15 cellular contexts compared by ENCODE assay signal in the genomic region with DNA sequence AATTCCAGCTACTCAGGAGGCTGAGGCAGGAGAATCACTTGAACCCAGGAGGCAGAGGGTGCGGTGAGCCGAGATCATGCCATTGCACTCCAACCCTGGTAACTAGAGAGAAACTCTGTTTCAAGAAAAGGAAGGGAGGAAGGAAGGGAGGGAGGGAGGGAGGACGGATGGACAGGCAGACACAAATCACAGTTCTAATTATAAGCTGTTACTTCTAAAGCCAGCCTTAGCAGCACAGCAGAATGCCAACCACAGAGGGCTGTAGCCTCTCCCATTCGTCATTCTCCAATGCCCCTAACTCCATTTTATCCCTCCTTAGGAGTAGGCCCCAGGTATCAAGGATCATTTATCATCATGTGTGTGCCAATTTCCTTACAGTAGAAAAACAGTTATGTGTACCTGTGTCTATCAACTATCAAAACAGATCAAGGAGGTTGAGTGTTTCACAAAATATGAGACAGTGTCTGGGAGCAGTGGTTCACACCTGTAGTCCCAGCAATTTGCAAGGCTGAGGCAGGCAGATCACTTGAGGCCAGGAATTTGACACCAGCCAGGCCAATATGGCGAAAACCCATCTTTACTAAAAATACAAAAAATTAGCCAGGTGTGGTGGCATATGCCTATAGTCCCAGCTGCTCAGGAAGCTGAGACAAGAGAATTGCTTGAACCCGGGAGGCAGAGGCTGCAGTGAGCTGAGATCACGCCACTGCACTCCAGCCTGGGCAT. TPM values are rescaled to one million over a fixed set of nuclear protein-coding genes. Genes with fewer than 3 reads are reported as not detected.
DNase-seq lines count a peak whose midpoint lies in the region; ATAC-seq, FAIRE-seq and TF ChIP-seq lines count a peak whose summit lies in the region.
"Had no signal": no experiment of that assay in that cellular context is flagged by ENCODE, and none has a peak within 500 bp of the region (broad histone marks: within the 10 kb centered on the region; RNA-seq: fewer than 3 reads in every experiment).

No MANE protein-coding gene starts in this region.

- no peak overlapping the region for H3K4me3 Mint-ChIP-seq in natural killer cell treated with Interleukin-12 subunit alpha and Interleukin-12 subunit beta and Interleukin-15 and Interleukin-18, amount 100 ng/mL, for 72 hours
- H3K4me3 Mint-ChIP-seq: memory B cell had no signal

- H3K4me1 Mint-ChIP-seq in natural killer cell treated with Interleukin-12 subunit alpha and Interleukin-12 subunit beta and Interleukin-15 and Interleukin-18, amount 100 ng/mL, for 72 hours (ENCODE audit: low read depth in 2 of 2): peaks cover 46 to 58% of the 10 kb centered on the region in 2 donors

- H3K9me3 ChIP-seq in RWPE2 (ENCODE audit: severe bottlenecking): no peaks in the 10 kb centered on the region
- no peaks in the 10 kb centered on the region for H3K9me3 ChIP-seq in left ventricle myocardium inferior (replicated peaks)
- no peaks in the 10 kb centered on the region for H3K9me3 ChIP-seq in subcutaneous abdominal adipose tissue (ENCODE audit: control insufficient read depth in 5 of 5, low read length in 5 of 5)
- H3K9me3 ChIP-seq: uterus had no signal

- H3K36me3 ChIP-seq in RWPE2 (ENCODE audit: low read depth): no peaks in the 10 kb centered on the region
- H3K36me3 ChIP-seq in left ventricle myocardium inferior: no peaks in the 10 kb centered on the region
- no peaks in the 10 kb centered on the region for H3K36me3 ChIP-seq in subcutaneous abdominal adipose tissue (ENCODE audit: control insufficient read depth in 5 of 5, insufficient read depth in 5 of 5, low read length in 5 of 5)
- H3K36me3 ChIP-seq: uterus had no signal

- H3K27ac Mint-ChIP-seq in natural killer cell treated with Interleukin-12 subunit alpha and Interleukin-12 subunit beta and Interleukin-15 and Interleukin-18, amount 100 ng/mL, for 72 hours: peak overlapping the region in 1 of 2 donors; percentile 77

- H3K4me3 ChIP-seq in RWPE2 (ENCODE audit: severe bottlenecking): no peak overlapping the region
- no peak overlapping the region for H3K4me3 ChIP-seq in left ventricle myocardium inferior
- H3K4me3 ChIP-seq in subcutaneous abdominal adipose tissue (ENCODE audit: low read depth in 1 of 5, low read length in 5 of 5): no peak overlapping the region
- H3K4me3 ChIP-seq: dorsolateral prefrontal cortex, uterus had no signal

- ATAC-seq in RWPE2 (ENCODE audit: low read depth) (no peak), HG03025 (IDR thresholded peaks at IDR 0.05; ENCODE audit: low FRiP score, unreplicated experiment) (no peak)
- ATAC-seq in natural killer cell treated with Interleukin-12 subunit alpha and Interleukin-12 subunit beta and Interleukin-15 and Interleukin-18, amount 100 ng/mL, for 72 hours: no peak

- TF ChIP-seq CTCF in RWPE2 (IDR thresholded peaks at IDR 0.05; ENCODE audit: poor library complexity, severe bottlenecking) (no peak), left ventricle myocardium inferior (IDR thresholded peaks at IDR 0.05; ENCODE audit: borderline replicate concordance) (no peak)

- H3K36me3 Mint-ChIP-seq in natural killer cell treated with Interleukin-12 subunit alpha and Interleukin-12 subunit beta and Interleukin-15 and Interleukin-18, amount 100 ng/mL, for 72 hours: peaks cover 2% of the 10 kb centered on the region

- H3K27ac ChIP-seq in RWPE2 (ENCODE audit: poor library complexity, severe bottlenecking): peak overlapping the region; percentile 87
- peak overlapping the region; percentile 80 for H3K27ac ChIP-seq in left ventricle myocardium inferior (replicated peaks)
- H3K27ac ChIP-seq in subcutaneous abdominal adipose tissue (ENCODE audit: low read depth, low read length): peak overlapping the region; percentile 42

- intact Hi-C loops in left ventricle myocardium inferior (cut with micrococcal nuclease): no loop called here

- H3K4me1 ChIP-seq in RWPE2 (ENCODE audit: insufficient read depth, poor library complexity, severe bottlenecking): peaks cover 12% of the 10 kb centered on the region
- H3K4me1 ChIP-seq in left ventricle myocardium inferior: peaks cover 45% of the 10 kb centered on the region
- H3K4me1 ChIP-seq in subcutaneous abdominal adipose tissue (ENCODE audit: control insufficient read depth in 5 of 5, insufficient read depth in 5 of 5, low read length in 5 of 5): peaks cover 0 to 31% (median 28%) of the 10 kb centered on the region in 5 donors

- FAIRE-seq in GM12892 (lab: Jason Lieb, UNC): peak; percentile 67

- no peak for TF ChIP-seq POLR2A in GM12892 (IDR thresholded peaks at IDR 0.05; ENCODE audit: low read depth, low read length)

- H3K9me3 Mint-ChIP-seq in natural killer cell treated with Interleukin-12 subunit alpha and Interleukin-12 subunit beta and Interleukin-15 and Interleukin-18, amount 100 ng/mL, for 72 hours: peaks cover 1% of the 10 kb centered on the region
- H3K9me3 Mint-ChIP-seq: memory B cell had no signal

- no peaks in the 10 kb centered on the region for H3K27me3 ChIP-seq in RWPE2 (ENCODE audit: insufficient read depth, poor library complexity, severe bottlenecking)
- H3K27me3 ChIP-seq in left ventricle myocardium inferior (ENCODE audit: low read depth): no peaks in the 10 kb centered on the region
- no peaks in the 10 kb centered on the region for H3K27me3 ChIP-seq in subcutaneous abdominal adipose tissue (ENCODE audit: control insufficient read depth in 5 of 5, insufficient read depth in 4 of 5, low read length in 5 of 5)
- H3K27me3 ChIP-seq: dorsolateral prefrontal cortex, uterus had no signal

- H3K27me3 Mint-ChIP-seq in natural killer cell treated with Interleukin-12 subunit alpha and Interleukin-12 subunit beta and Interleukin-15 and Interleukin-18, amount 100 ng/mL, for 72 hours: no peaks in the 10 kb centered on the region
- H3K27me3 Mint-ChIP-seq: memory B cell had no signal

- DNase-seq in GM12892 (ENCODE audit: insufficient read length) (no peak), RWPE2 (ENCODE audit: low spot score) (no peak), left ventricle myocardium inferior (no peak), MV-4-11 (lab: John Stamatoyannopoulos, UW) (no peak)
- no peak for DNase-seq in stimulated activated CD4-positive, alpha-beta T cell treated with anti-CD3 and anti-CD28 coated beads, Interleukin-2, amount 100 ng/mL, for 24 hours
- no peak for DNase-seq in natural killer cell treated with Interleukin-12 subunit alpha and Interleukin-12 subunit beta and Interleukin-15 and Interleukin-18, amount 100 ng/mL, for 72 hours (ENCODE audit: low spot score)
- DNase-seq: dorsolateral prefrontal cortex, NCI-H1417 treated with DMSO at 0.1 percent for 48 hours, NCI-H446 treated with DMSO at 0.1 percent for 48 hours, occipital lobe had no signal

- no peak overlapping the region for H3K9ac ChIP-seq in subcutaneous abdominal adipose tissue (ENCODE audit: low read length in 5 of 5)

RNA-seq across cellular contexts. Expression of a gene that starts 19.1 kb away (rescaled TPM):
- 76.5 TPM for polyA plus RNA-seq in GM12892 (2012; ENCODE audit: missing spikeins)
- total RNA-seq in left ventricle myocardium inferior: 39.1 TPM
- total RNA-seq in natural killer cell treated with Interleukin-12 subunit alpha and Interleukin-12 subunit beta and Interleukin-15 and Interleukin-18, amount 100 ng/mL, for 72 hours: 100 to 1,000 TPM in 1 of 2 donors, 10 to 100 TPM in 1; 72.8 to 130 TPM

RNA-seq across cellular contexts. Expression of a gene that starts 48.2 kb away (rescaled TPM):
- polyA plus RNA-seq in GM12892 (2012; ENCODE audit: missing spikeins): 0.76 TPM
- not detected for total RNA-seq in left ventricle myocardium inferior
- total RNA-seq in natural killer cell treated with Interleukin-12 subunit alpha and Interleukin-12 subunit beta and Interleukin-15 and Interleukin-18, amount 100 ng/mL, for 72 hours: not detected
- total RNA-seq: Daoy, occipital lobe had no signal
